In genomic region chr18:14131914-14132700, GRCh38 we compare ENCODE assay signal across 8 cellular contexts. TPM values are rescaled to one million over a fixed set of nuclear protein-coding genes. Genes with fewer than 3 reads are reported as not detected.
DNase-seq lines count a peak whose midpoint lies in the region; ATAC-seq, FAIRE-seq and TF ChIP-seq lines count a peak whose summit lies in the region.
"Not testable (repeated sequence)": the region's sequence is repeated elsewhere in the genome, so short reads cannot be mapped to it uniquely, and the experiment has no call there.

TSS of gene ZNF519 (minus strand) at chr18:14132435. CDS start at chr18:14132277, 158 bp downstream.

- H3K27ac Mint-ChIP-seq in activated naive CD8-positive, alpha-beta T cell treated with anti-CD3 and anti-CD28 coated beads, Interleukin-2, amount 10 ng/mL, durations not matched to agents 7 days and 5 days = peak within 1 kb of the TSS; percentile 88

- peak; percentile 91 for FAIRE-seq in GM12891 (lab: Jason Lieb, UNC)

- peak within 1 kb of the TSS; percentile 61 for H3K4me2 ChIP-seq in parathyroid adenoma (ENCODE audit: low read length)

- not testable (repeated sequence) for H3K27me3 Mint-ChIP-seq in activated naive CD8-positive, alpha-beta T cell treated with anti-CD3 and anti-CD28 coated beads, Interleukin-2, amount 10 ng/mL, durations not matched to agents 7 days and 5 days

- H3K4me3 ChIP-seq in cardiac muscle cell (peak within 1 kb of the TSS; percentile 94), parathyroid adenoma (ENCODE audit: low read depth, low read length) (peak within 1 kb of the TSS; percentile 47), tibial nerve (peak within 1 kb of the TSS; percentile 38 to 68 (median 64))

- POLR2A ChIA-PET in activated naive CD8-positive, alpha-beta T cell treated with anti-CD3 and anti-CD28 coated beads, Interleukin-2, amount 10 ng/mL, durations not matched to agents 7 days and 5 days (lab: Charles Lee) = interaction anchor here (0.9 kb wide), 1 partner anchor 47 kb away, joined by 4 read pairs; no protein-coding TSS in a partner anchor

- H3K27ac ChIP-seq in cardiac muscle cell (peak within 1 kb of the TSS; percentile 89), tibial nerve (peak within 1 kb of the TSS in 3 of 4 donors; percentile 59 to 79 (median 71))
- not testable (repeated sequence) for H3K27ac ChIP-seq in parathyroid adenoma

- not testable (repeated sequence) for H3K9me3 ChIP-seq in cardiac muscle cell (ENCODE audit: low read depth); parathyroid adenoma (ENCODE audit: control insufficient read depth, low read length); tibial nerve

- DNase-seq in GM12891 (ENCODE audit: insufficient read length, low spot score) (peak; percentile 62), NCI-H1417 treated with DMSO at 0.1 percent for 48 hours (lab: John Stamatoyannopoulos, UW) (peak; percentile 66), SW 1271 (lab: John Stamatoyannopoulos, UW) (peak; percentile 83 to 86), cardiac muscle cell (ENCODE audit: low read depth in 1 of 2, low spot score in 1 of 2) (peak; percentile 93 to 98), tibial nerve (ENCODE audit: low spot score in 2 of 2) (peak; percentile 89 to 93)
- peak; percentile 83 for DNase-seq in activated naive CD8-positive, alpha-beta T cell treated with anti-CD3 and anti-CD28 coated beads, Interleukin-2, amount 10 ng/mL, durations not matched to agents 7 days and 5 days

- peaks cover 23% of the 10 kb centered on the region for H3K4me1 Mint-ChIP-seq in activated naive CD8-positive, alpha-beta T cell treated with anti-CD3 and anti-CD28 coated beads, Interleukin-2, amount 10 ng/mL, durations not matched to agents 7 days and 5 days

- not testable (repeated sequence) for H3K79me2 ChIP-seq in parathyroid adenoma

- not testable (repeated sequence) for H3K9me3 Mint-ChIP-seq in activated naive CD8-positive, alpha-beta T cell treated with anti-CD3 and anti-CD28 coated beads, Interleukin-2, amount 10 ng/mL, durations not matched to agents 7 days and 5 days

- H3K36me3 ChIP-seq in cardiac muscle cell; parathyroid adenoma (ENCODE audit: control insufficient read depth, insufficient read depth, low read length); tibial nerve: not testable (repeated sequence)

- peak; percentile 50; the same call in 1 of the 2 replicates for TF ChIP-seq POLR2A in GM12891 (IDR thresholded peaks at IDR 0.05; ENCODE audit: low read depth, low read length)
- not testable (repeated sequence) for TF ChIP-seq POLR2A in tibial nerve (IDR thresholded peaks at IDR 0.05)

- TF ChIP-seq CTCF in cardiac muscle cell (IDR thresholded peaks at IDR 0.05; ENCODE audit: low read depth, low read length); parathyroid adenoma (IDR thresholded peaks at IDR 0.05); tibial nerve (IDR thresholded peaks at IDR 0.05): not testable (repeated sequence)

- TF ChIP-seq EP300 in tibial nerve (IDR thresholded peaks at IDR 0.05) = peak in 1 of 2 donors; percentile 26

- WGBS in tibial nerve, 2 donors = 0 to 2% methylated on average over 11 to 25 of the region's 45 CpGs

- peak within 1 kb of the TSS; percentile 93 for H2AFZ ChIP-seq in parathyroid adenoma

- not testable (repeated sequence) for H3K4me1 ChIP-seq in cardiac muscle cell (ENCODE audit: low read depth); parathyroid adenoma
- H3K4me1 ChIP-seq in tibial nerve = peaks cover 0 to 12% (median 0%) of the 10 kb centered on the region in 4 donors

- H3K4me3 Mint-ChIP-seq in activated naive CD8-positive, alpha-beta T cell treated with anti-CD3 and anti-CD28 coated beads, Interleukin-2, amount 10 ng/mL, durations not matched to agents 7 days and 5 days = peak within 1 kb of the TSS; percentile 89

- H3K27me3 ChIP-seq in cardiac muscle cell; parathyroid adenoma (ENCODE audit: control insufficient read depth, insufficient read depth, low read length); tibial nerve: not testable (repeated sequence)

- H3K9ac ChIP-seq in parathyroid adenoma = not testable (repeated sequence)

- not testable (repeated sequence) for H3K36me3 Mint-ChIP-seq in activated naive CD8-positive, alpha-beta T cell treated with anti-CD3 and anti-CD28 coated beads, Interleukin-2, amount 10 ng/mL, durations not matched to agents 7 days and 5 days

- peak; percentile 100 for ATAC-seq in HG02798 (IDR thresholded peaks at IDR 0.05; ENCODE audit: poor library complexity, unreplicated experiment)
- peak; percentile 100 for ATAC-seq in activated naive CD8-positive, alpha-beta T cell treated with anti-CD3 and anti-CD28 coated beads, Interleukin-2, amount 10 ng/mL, durations not matched to agents 7 days and 5 days (ENCODE audit: low read depth)

TF ChIP-seq in GM12891, 5 proteins besides CTCF, POLR2A, EP300 and RAD21:
- TF ChIP-seq POLR2AphosphoS5 (IDR thresholded peaks at IDR 0.05; ENCODE audit: low read depth, low read length) = 0 out of 2 replicates have a peak, but pooled peaks have one; percentile 27
- peak; percentile 40; the same call in 1 of the 2 replicates for TF ChIP-seq TAF1 (IDR thresholded peaks at IDR 0.05; ENCODE audit: low read depth, low read length)

RNA-seq across cellular contexts. Expression of gene ZNF519, which starts in this region (rescaled TPM):
- 5.5 TPM for polyA plus RNA-seq in GM12891 (2012; ENCODE audit: low read depth, missing spikeins)
- 10 to 100 TPM; 21.7 to 22.7 TPM for total RNA-seq in activated naive CD8-positive, alpha-beta T cell treated with anti-CD3 and anti-CD28 coated beads, Interleukin-2, amount 10 ng/mL, durations not matched to agents 7 days and 5 days
- total RNA-seq in cardiac muscle cell (9.9 and 12.0 TPM in 2 replicates), tibial nerve (10 to 100 TPM in 2 of 4 donors, 1 to 10 TPM in 2; 3.0 to 11.4 (median 9.5) TPM)
- polyA plus RNA-seq in cardiac muscle cell = 5.1 and 7.1 TPM in 2 replicates
